23 cellular contexts compared by ENCODE assay signal in genomic region chr1:183443025-183443424, GRCh38. TPM values are rescaled to one million over a fixed set of nuclear protein-coding genes. Genes with fewer than 3 reads are reported as not detected.
A peak's percentile ranks its signal among the peaks of the same experiment; 100 is the strongest.
DNase-seq lines count a peak whose midpoint lies in the region; ATAC-seq and TF ChIP-seq lines count a peak whose summit lies in the region.
"Had no signal": no experiment of that assay in that cellular context is flagged by ENCODE, and none has a peak within 500 bp of the region (broad histone marks: within the 10 kb centered on the region; RNA-seq: fewer than 3 reads in every experiment).

No MANE protein-coding gene starts in this region.

- no peak overlapping the region for H3K4me2 ChIP-seq in PC-3 (ENCODE audit: low read length)

- POLR2A ChIA-PET in PC-3 (lab: Charles Lee; ENCODE audit: unreplicated experiment): no interaction called here

- no peaks in the 10 kb centered on the region for H3K27me3 ChIP-seq in PC-3 (ENCODE audit: low read length)
- no peaks in the 10 kb centered on the region for H3K27me3 ChIP-seq in esophagus squamous epithelium
- H3K27me3 ChIP-seq: gastrocnemius medialis, tibial nerve had no signal

- TF ChIP-seq CTCF in PC-3 (conservative IDR thresholded peaks at IDR 0.05; ENCODE audit: low read depth, low read length) (no peak), fibroblast of mammary gland (conservative IDR thresholded peaks at IDR 0.05; ENCODE audit: control insufficient read depth, insufficient read depth, low read depth, low read length) (no peak), esophagus squamous epithelium (IDR thresholded peaks at IDR 0.05) (no peak)

- H3K36me3 ChIP-seq in PC-3 (ENCODE audit: low read depth, low read length): no peaks in the 10 kb centered on the region
- H3K36me3 ChIP-seq in esophagus squamous epithelium: no peaks in the 10 kb centered on the region
- H3K36me3 ChIP-seq: gastrocnemius medialis, MG63, neutrophil, tibial nerve had no signal

- H3K9me3 ChIP-seq in PC-3 (ENCODE audit: low read length) (no peaks in the 10 kb centered on the region), esophagus squamous epithelium (no peaks in the 10 kb centered on the region)
- H3K9me3 ChIP-seq: gastrocnemius medialis, MG63, neutrophil, tibial nerve had no signal

- H3K27ac ChIP-seq in PC-3 (ENCODE audit: low read length) (peak overlapping the region; percentile 90; the same call in 1 of the 2 replicates), esophagus squamous epithelium (no peak overlapping the region)
- H3K27ac ChIP-seq: gastrocnemius medialis, neutrophil, tibial nerve had no signal

- H3K4me3 ChIP-seq in PC-3 (ENCODE audit: low read length) (no peak overlapping the region), fibroblast of mammary gland (ENCODE audit: control insufficient read depth, low read depth, low read length) (no peak overlapping the region), esophagus squamous epithelium (no peak overlapping the region)
- H3K4me3 ChIP-seq: gastrocnemius medialis, MG63, tibial nerve had no signal

- intact Hi-C loops in PC-3 (cut with micrococcal nuclease): no loop called here
- intact Hi-C loops in esophagus squamous epithelium (cut with DNase I): no loop called here

- H2AFZ ChIP-seq in PC-3 (ENCODE audit: low read length): no peak overlapping the region

- CTCF ChIA-PET in PC-3 (lab: Charles Lee): no interaction called here

- WGBS in esophagus squamous epithelium, 2 donors: 83% methylated on average over 2 of the region's 2 CpGs

- DNase-seq in NCI-H82 (lab: John Stamatoyannopoulos, UW) (peak; percentile 25), NCI-H82 treated with DMSO at 0.1 percent for 48 hours (lab: John Stamatoyannopoulos, UW; ENCODE audit: unreplicated experiment) (no peak), PC-3 (peak; percentile 35), fibroblast of mammary gland (ENCODE audit: low read depth) (peak; percentile 45), esophagus squamous epithelium (lab: John Stamatoyannopoulos, UW) (no peak), mesenteric fat pad (ENCODE audit: low spot score) (no peak), T-helper 9 cell (no peak)
- DNase-seq: activated CD4-positive, alpha-beta T cell treated with anti-CD3 and anti-CD28 coated beads, Interleukin-2, amount 10 ng/mL, durations not matched to agents 7 days and 5 days; activated CD8-positive, alpha-beta memory T cell treated with anti-CD3 and anti-CD28 coated beads, Interleukin-2, amount 50 U/mL, for 48 hours; DMS153; endodermal cell; gastrocnemius medialis; GOT3; MG63; NCI-H187 treated with DMSO at 0.1 percent for 48 hours; NCI-H774 had no signal

- H3K4me1 ChIP-seq in PC-3 (ENCODE audit: insufficient read depth, low read length): peaks cover 39% of the 10 kb centered on the region
- H3K4me1 ChIP-seq in esophagus squamous epithelium: no peaks in the 10 kb centered on the region
- H3K4me1 ChIP-seq: gastrocnemius medialis, tibial nerve had no signal

- ATAC-seq in PC-3: no peak
- no peak for ATAC-seq in GM19351 (IDR thresholded peaks at IDR 0.05; ENCODE audit: unreplicated experiment)
- ATAC-seq: gastrocnemius medialis; HepG2; left lobe of liver; stimulated activated effector memory CD8-positive, alpha-beta T cell treated with anti-CD3 and anti-CD28 coated beads, Interleukin-12 subunit alpha, Interleukin-12 subunit beta, amount 100 ng/mL, for 72 hours had no signal

- no TSS peak for BruUV-seq in PC-3 (replicated peaks; lab: Mats Ljungman, UMichigan)

- no peaks in the 10 kb centered on the region for H3F3A ChIP-seq in PC-3 (ENCODE audit: low read length, unreplicated experiment)

- H3K9ac ChIP-seq in PC-3 (ENCODE audit: low read length): no peak overlapping the region

- no peaks in the 10 kb centered on the region for H3K9me2 ChIP-seq in PC-3 (replicated peaks; ENCODE audit: low read length)

- H3K79me2 ChIP-seq in PC-3 (ENCODE audit: low read length): no peaks in the 10 kb centered on the region

- no peak for TF ChIP-seq POLR2A in esophagus squamous epithelium (IDR thresholded peaks at IDR 0.05)

- H4K20me1 ChIP-seq in PC-3 (ENCODE audit: low read length): no peaks in the 10 kb centered on the region

RNA-seq across cellular contexts. Expression of gene NMNAT2, which starts 24.8 kb away (rescaled TPM):
- total RNA-seq in PC-3 (2014; rRNA removed) (6.0 and 6.6 TPM in 2 replicates), esophagus squamous epithelium (1 to 10 TPM in 1 of 4 donors, under 1 TPM in 2, not detected in 1; 0.18 to 1.1 (median 0.26) TPM), mesenteric fat pad (20.5 TPM)
- total RNA-seq: activated CD4-positive, alpha-beta T cell treated with anti-CD3 and anti-CD28 coated beads, Interleukin-2, amount 10 ng/mL, durations not matched to agents 7 days and 5 days; HepG2; mononuclear cell had no signal

RNA-seq across cellular contexts. Expression of gene SMG7, which starts 29.3 kb away (rescaled TPM):
- total RNA-seq in PC-3 (2014; rRNA removed) (25.5 and 38.4 TPM in 2 replicates), esophagus squamous epithelium (10 to 100 TPM; 15.8 to 46.5 (median 35.3) TPM), mesenteric fat pad (40.4 TPM)

Comparison
In these comparisons a context has a peak if more than half of its experiments do, and no peak if none do; other contexts are left out.
1. DNase-seq: peak in NCI-H82 (single experiment), PC-3 (single experiment) and fibroblast of mammary gland (single experiment); none in NCI-H82 treated with DMSO at 0.1 percent for 48 hours (single experiment), esophagus squamous epithelium (single experiment), mesenteric fat pad (single experiment) and T-helper 9 cell (single experiment).